In genomic region chr4:110616162-110617062, GRCh38 we compare ENCODE assay signal across 23 cellular contexts. TPM values are rescaled to one million over a fixed set of nuclear protein-coding genes. Genes with fewer than 3 reads are reported as not detected.
DNase-seq lines count a peak whose midpoint lies in the region; ATAC-seq, FAIRE-seq and TF ChIP-seq lines count a peak whose summit lies in the region.
"Had no signal": no experiment of that assay in that cellular context is flagged by ENCODE, and none has a peak within 500 bp of the region (broad histone marks: within the 10 kb centered on the region; RNA-seq: fewer than 3 reads in every experiment).

No MANE protein-coding gene starts in this region.

- no peak for TF ChIP-seq EP300 in K562 (IDR thresholded peaks at IDR 0.05; ENCODE audit: low read length)

- FAIRE-seq in K562 (lab: Jason Lieb, UNC) (no peak), small intestine (lab: Jason Lieb, UNC) (no peak)
- FAIRE-seq: bronchial epithelial cell had no signal

- H3K27me3 Mint-ChIP-seq in activated CD4-positive, alpha-beta T cell treated with anti-CD3 and anti-CD28 coated beads, Interleukin-2, amount 10 ng/mL, durations not matched to agents 24 days and 14 days = peaks cover 93% of the 10 kb centered on the region
- peaks cover 80% of the 10 kb centered on the region for H3K27me3 Mint-ChIP-seq in activated CD4-positive, alpha-beta T cell treated with anti-CD3 and anti-CD28 coated beads for 36 hours
- peaks cover 38 to 55% (median 47%) of the 10 kb centered on the region in 3 donors for H3K27me3 Mint-ChIP-seq in immature natural killer cell (ENCODE audit: low read depth in 3 of 3)

- TF ChIP-seq POLR2A in K562 (conservative IDR thresholded peaks at IDR 0.05) (no peak), spleen (IDR thresholded peaks at IDR 0.05) (no peak)

- no peak overlapping the region for H3K4me3 ChIP-seq in K562
- peak overlapping the region; percentile 63 for H3K4me3 ChIP-seq in iPS-18c (ENCODE audit: insufficient read depth, low read depth, low read length)
- peak overlapping the region in 1 of 2 donors; percentile 7 for H3K4me3 ChIP-seq in small intestine (ENCODE audit: low read depth in 1 of 2, low read length in 2 of 2)
- no peak overlapping the region for H3K4me3 ChIP-seq in spleen
- H3K4me3 ChIP-seq: BLaER1, heart right ventricle, left lung had no signal

- no peaks in the 10 kb centered on the region for H4K20me1 ChIP-seq in K562 (replicated peaks; ENCODE audit: control insufficient read depth, insufficient read depth, low read length)

- H3K27ac Mint-ChIP-seq in activated CD4-positive, alpha-beta T cell treated with anti-CD3 and anti-CD28 coated beads, Interleukin-2, amount 10 ng/mL, durations not matched to agents 24 days and 14 days = no peak overlapping the region
- no peak overlapping the region for H3K27ac Mint-ChIP-seq in activated CD4-positive, alpha-beta T cell treated with anti-CD3 and anti-CD28 coated beads for 36 hours
- no peak overlapping the region for H3K27ac Mint-ChIP-seq in immature natural killer cell
- H3K27ac Mint-ChIP-seq: activated naive CD8-positive, alpha-beta T cell treated with anti-CD3 and anti-CD28 coated beads, Interleukin-2, amount 10 ng/mL, durations not matched to agents 7 days and 5 days; stimulated activated naive CD8-positive, alpha-beta T cell treated with anti-CD3 and anti-CD28 coated beads, Interleukin-15, Interleukin-2, amounts not matched to agents 100 ng/mL and 50 ng/mL, for 24 hours had no signal

- no peak overlapping the region for H3K4me2 ChIP-seq in K562 (ENCODE audit: insufficient read depth, low read length)
- H3K4me2 ChIP-seq: BLaER1 had no signal

- TF ChIP-seq CTCF in K562 (IDR thresholded peaks at IDR 0.05 in 2 of 3, conservative IDR thresholded peaks at IDR 0.05 in 1 of 3; ENCODE audit: insufficient read depth in 2 of 3, low read depth in 1 of 3, low read length in 3 of 3) (no peak), spleen (IDR thresholded peaks at IDR 0.05 in 8 of 11, conservative IDR thresholded peaks at IDR 0.05 in 3 of 11) (no peak)

- H3K4me1 ChIP-seq in K562 (replicated peaks in 1 of 2; ENCODE audit: control insufficient read depth in 2 of 2, insufficient read depth in 2 of 2, low read length in 2 of 2) (peaks cover 0 to 9% of the 10 kb centered on the region in 2 experiments; a peak in 2 of 5 replicates), small intestine (ENCODE audit: control insufficient read depth in 2 of 2, insufficient read depth in 1 of 2, low read depth in 1 of 2, low read length in 1 of 2) (no peaks in the 10 kb centered on the region), spleen (peaks cover 4 to 33% (median 11%) of the 10 kb centered on the region in 6 donors)
- H3K4me1 ChIP-seq: BLaER1 had no signal

- peaks cover 17% of the 10 kb centered on the region for H3K9me3 Mint-ChIP-seq in activated CD4-positive, alpha-beta T cell treated with anti-CD3 and anti-CD28 coated beads, Interleukin-2, amount 10 ng/mL, durations not matched to agents 24 days and 14 days
- H3K9me3 Mint-ChIP-seq in activated CD4-positive, alpha-beta T cell treated with anti-CD3 and anti-CD28 coated beads for 36 hours (ENCODE audit: low read depth) = no peaks in the 10 kb centered on the region
- peaks cover 0 to 41% (median 11%) of the 10 kb centered on the region in 6 donors for H3K9me3 Mint-ChIP-seq in immature natural killer cell
- H3K9me3 Mint-ChIP-seq: stimulated activated naive CD8-positive, alpha-beta T cell treated with anti-CD3 and anti-CD28 coated beads, Interleukin-15, Interleukin-2, amounts not matched to agents 100 ng/mL and 50 ng/mL, for 24 hours had no signal

- in situ Hi-C loops in K562 (cut with MboI) = no loop called here

- H3K79me2 ChIP-seq in K562 (ENCODE audit: control insufficient read depth, insufficient read depth, low read length) = no peaks in the 10 kb centered on the region

- H3K9me1 ChIP-seq in K562 (ENCODE audit: control insufficient read depth, insufficient read depth, low read length) = no peaks in the 10 kb centered on the region

- no TSS peak for BruUV-seq in K562 (replicated peaks; lab: Mats Ljungman, UMichigan)

- no peak overlapping the region for H3K27ac ChIP-seq in K562 (ENCODE audit: extremely low read depth, low read depth, low read length)
- peak overlapping the region; percentile 18 to 77 for H3K27ac ChIP-seq in small intestine (ENCODE audit: low read depth in 1 of 2, low read length in 1 of 2)
- H3K27ac ChIP-seq in spleen = no peak overlapping the region
- H3K27ac ChIP-seq: BLaER1, heart right ventricle, left lung, RWPE1 had no signal

- intact Hi-C loops in activated CD4-positive, alpha-beta T cell treated with anti-CD3 and anti-CD28 coated beads, Interleukin-2, amount 10 ng/mL, durations not matched to agents 24 days and 14 days (cut with micrococcal nuclease) = loop anchor here (2.0 kb wide), 2 partner anchors 14 to 22 kb away; no protein-coding TSS in a partner anchor
- intact Hi-C loops in activated CD4-positive, alpha-beta T cell treated with anti-CD3 and anti-CD28 coated beads for 36 hours (cut with DNase I, micrococcal nuclease) = loop anchor here (2.0 kb wide), 2 partner anchors 14 to 16 kb away; no protein-coding TSS in a partner anchor
- intact Hi-C loops in K562 (cut with micrococcal nuclease) (no loop called here), spleen (cut with DNase I; ENCODE audit: low total_unique reads) (no loop called here)

- no peak for TF ChIP-seq RAD21 in K562 (CRISPR knock-in tag; conservative IDR thresholded peaks at IDR 0.05 in 1 of 2, IDR thresholded peaks at IDR 0.05 in 1 of 2)

- H3K36me3 Mint-ChIP-seq in activated CD4-positive, alpha-beta T cell treated with anti-CD3 and anti-CD28 coated beads, Interleukin-2, amount 10 ng/mL, durations not matched to agents 24 days and 14 days (ENCODE audit: low read depth) = peaks cover 3% of the 10 kb centered on the region
- H3K36me3 Mint-ChIP-seq in activated CD4-positive, alpha-beta T cell treated with anti-CD3 and anti-CD28 coated beads for 36 hours (ENCODE audit: low read depth) = peaks cover 4% of the 10 kb centered on the region
- peaks cover 0 to 3% (median 0%) of the 10 kb centered on the region in 3 donors for H3K36me3 Mint-ChIP-seq in immature natural killer cell

- ATAC-seq in activated CD4-positive, alpha-beta T cell treated with anti-CD3 and anti-CD28 coated beads for 36 hours = no peak
- ATAC-seq in K562 = no peak
- ATAC-seq: heart right ventricle, left lung had no signal

- H3K4me3 Mint-ChIP-seq in activated CD4-positive, alpha-beta T cell treated with anti-CD3 and anti-CD28 coated beads, Interleukin-2, amount 10 ng/mL, durations not matched to agents 24 days and 14 days = no peak overlapping the region
- no peak overlapping the region for H3K4me3 Mint-ChIP-seq in activated CD4-positive, alpha-beta T cell treated with anti-CD3 and anti-CD28 coated beads for 36 hours
- H3K4me3 Mint-ChIP-seq in immature natural killer cell = peak overlapping the region in 1 of 5 donors; percentile 35
- H3K4me3 Mint-ChIP-seq: activated naive CD8-positive, alpha-beta T cell treated with anti-CD3 and anti-CD28 coated beads, Interleukin-2, amount 10 ng/mL, durations not matched to agents 7 days and 5 days; stimulated activated naive CD8-positive, alpha-beta T cell treated with anti-CD3 and anti-CD28 coated beads, Interleukin-15, Interleukin-2, amounts not matched to agents 100 ng/mL and 50 ng/mL, for 24 hours had no signal

- no peaks in the 10 kb centered on the region for H3K9me3 ChIP-seq in K562 (replicated peaks; ENCODE audit: control insufficient read depth, insufficient read depth, low read depth, low read length)
- H3K9me3 ChIP-seq in iPS-18c (ENCODE audit: control insufficient read depth, insufficient read depth, low read length) = peaks cover 9% of the 10 kb centered on the region
- no peaks in the 10 kb centered on the region for H3K9me3 ChIP-seq in small intestine (ENCODE audit: control insufficient read depth, low read depth)
- peaks cover 0 to 10% (median 0%) of the 10 kb centered on the region in 8 donors for H3K9me3 ChIP-seq in spleen
- H3K9me3 ChIP-seq: heart right ventricle, left lung had no signal

- H3K4me1 Mint-ChIP-seq in activated CD4-positive, alpha-beta T cell treated with anti-CD3 and anti-CD28 coated beads, Interleukin-2, amount 10 ng/mL, durations not matched to agents 24 days and 14 days = peaks cover 2% of the 10 kb centered on the region
- H3K4me1 Mint-ChIP-seq in activated CD4-positive, alpha-beta T cell treated with anti-CD3 and anti-CD28 coated beads for 36 hours = peaks cover 30% of the 10 kb centered on the region
- H3K4me1 Mint-ChIP-seq in immature natural killer cell = peaks cover 5 to 10% of the 10 kb centered on the region in 2 donors

- POLR2A ChIA-PET in activated CD4-positive, alpha-beta T cell treated with anti-CD3 and anti-CD28 coated beads for 36 hours (lab: Charles Lee) = no interaction called here
- POLR2A ChIA-PET in K562 (lab: Yijun Ruan, JAX) = no interaction called here

- no peak overlapping the region for H3K9ac ChIP-seq in K562 (ENCODE audit: insufficient read depth in 1 of 2, low read depth in 2 of 2, low read length in 2 of 2)
- H3K9ac ChIP-seq: BLaER1 had no signal

- H3K36me3 ChIP-seq in K562 (ENCODE audit: control insufficient read depth, insufficient read depth, low read length) (no peaks in the 10 kb centered on the region), small intestine (ENCODE audit: control insufficient read depth in 2 of 2, insufficient read depth in 2 of 2, low read length in 2 of 2) (no peaks in the 10 kb centered on the region), spleen (no peaks in the 10 kb centered on the region)
- H3K36me3 ChIP-seq: BLaER1, heart right ventricle, left lung had no signal

- no peak overlapping the region for H2AFZ ChIP-seq in K562 (ENCODE audit: low read depth, low read length)

- H3K27me3 ChIP-seq in K562 (ENCODE audit: control insufficient read depth in 2 of 2, insufficient read depth in 2 of 2, low read length in 2 of 2) (peaks cover 56 to 73% of the 10 kb centered on the region in 2 experiments), small intestine (ENCODE audit: control insufficient read depth in 2 of 2, insufficient read depth in 2 of 2, low read length in 2 of 2) (peaks cover 0 to 42% of the 10 kb centered on the region in 2 donors), spleen (replicated peaks in 1 of 7) (peaks cover 6 to 100% (median 100%) of the 10 kb centered on the region in 7 donors)

- CTCF ChIA-PET in activated CD4-positive, alpha-beta T cell treated with anti-CD3 and anti-CD28 coated beads for 36 hours (lab: Charles Lee) = interaction anchor here (0.7 to 2.2 kb wide), 4 partner anchors 8 to 1232 kb away, joined by 3 to 8 read pairs (median 3); no protein-coding TSS in a partner anchor
- CTCF ChIA-PET in K562 (lab: Yijun Ruan, JAX; ENCODE audit: low intra/inter-chr PET ratio) = no interaction called here

- 2% methylated on average over 17 of the region's 17 CpGs for WGBS in K562 (ENCODE audit: insufficient coverage, low coverage, missing lambda C conversion rate)
- WGBS in small intestine, 3 donors = 3 to 9% (median 4%) methylated on average over 17 of the region's 17 CpGs
- WGBS in spleen, 5 donors = 4 to 10% (median 6%) methylated on average over 17 of the region's 17 CpGs

- DNase-seq in activated CD4-positive, alpha-beta T cell treated with anti-CD3 and anti-CD28 coated beads, Interleukin-2, amount 10 ng/mL, durations not matched to agents 24 days and 14 days = peak; percentile 50
- DNase-seq in activated CD4-positive, alpha-beta T cell treated with anti-CD3 and anti-CD28 coated beads for 36 hours = no peak
- no peak for DNase-seq in K562 (ENCODE audit: extremely low read depth in 1 of 4, low spot score in 3 of 4)
- peak; percentile 35 for DNase-seq in small intestine
- no peak for DNase-seq in spleen
- DNase-seq in HK-2 (ENCODE audit: unreplicated experiment) = no peak
- no peak for DNase-seq in immature natural killer cell
- DNase-seq: 8988T; activated CD4-positive, alpha-beta T cell treated with anti-CD3 and anti-CD28 coated beads, Interleukin-2, amount 50 U/mL, for 1 hour; HCEC 1CT; heart right ventricle; left lung; NCI-H1694; NK-92 treated with Interleukin-12 subunit alpha and Interleukin-12 subunit beta, amount 100 ng/mL, for 24 hours; stimulated activated CD4-positive, alpha-beta T cell treated with anti-CD3 and anti-CD28 coated beads, Interleukin-15, amount 100 ng/mL, for 24 hours; trophoblast cell had no signal

RNA-seq across cellular contexts. Expression of gene PITX2, which starts 6.5 kb away (rescaled TPM):
- 0.09 TPM in 1 of 2 replicates, not detected in the other for total RNA-seq in activated CD4-positive, alpha-beta T cell treated with anti-CD3 and anti-CD28 coated beads, Interleukin-2, amount 10 ng/mL, durations not matched to agents 24 days and 14 days
- total RNA-seq in activated CD4-positive, alpha-beta T cell treated with anti-CD3 and anti-CD28 coated beads for 36 hours = under 1 TPM in 1 of 2 experiments, not detected in 1; 0.09 TPM
- not detected in 2 replicates for total RNA-seq in K562 (2011; cell fraction: chromatin; rRNA removed; ENCODE audit: low replicate concordance)
- total RNA-seq in K562 (2011; cell fraction: nucleolus; rRNA removed) = not detected in 2 replicates
- not detected in 2 replicates for total RNA-seq in K562 (2011; cell fraction: nucleoplasm; rRNA removed)
- total RNA-seq in K562 (2014; rRNA removed) (not detected in 2 replicates), K562 (2014; rRNA removed; fragmentation: Illumina TruSeq; extraction: Trizol) (not detected in 2 replicates), K562 (2015; rRNA removed; fragmentation: Illumina TruSeq; extraction: Trizol) (not detected in 2 replicates), K562 (2021) (not detected in 2 replicates), spleen (not detected)
- polyA plus RNA-seq in K562 (2011; rRNA removed) (0.08 TPM in 1 of 2 replicates, not detected in the other), K562 (2014; fragmentation: Illumina TruSeq; extraction: Trizol) (not detected in 2 replicates), K562 (2014; fragmentation: Nextera tagmentation; extraction: Ambion mirVana) (not detected), K562 (2014; rRNA removed) (0.40 TPM in 1 of 2 replicates, not detected in the other), small intestine (10 to 100 TPM in 1 of 3 donors, 1 to 10 TPM in 2; 6.5 to 13.2 (median 8.7) TPM), spleen (under 1 TPM in 1 of 3 donors, not detected in 2; 0.12 TPM), immature natural killer cell (not detected)
- polyA plus RNA-seq in K562 (2011; cell fraction: cytosol; rRNA removed) = 0.04 and 0.13 TPM in 2 replicates
- 0.04 and 0.09 TPM in 2 replicates for polyA plus RNA-seq in K562 (2011; cell fraction: nucleus; rRNA removed)
- not detected in 2 replicates for polyA plus RNA-seq in K562 (2012)
- polyA minus RNA-seq in K562 (2011; rRNA and poly(A)+ RNA removed) = not detected in 2 replicates
- not detected in 2 replicates for polyA minus RNA-seq in K562 (2011; cell fraction: cytosol; rRNA and poly(A)+ RNA removed)
- polyA minus RNA-seq in K562 (2011; cell fraction: nucleus; rRNA and poly(A)+ RNA removed) = not detected in 2 replicates
- total RNA-seq: activated naive CD8-positive, alpha-beta T cell treated with anti-CD3 and anti-CD28 coated beads, Interleukin-2, amount 10 ng/mL, durations not matched to agents 7 days and 5 days; dermis microvascular lymphatic vessel endothelial cell; left lung had no signal

Comparison
In these comparisons a context has a peak if more than half of its experiments do, and no peak if none do; other contexts are left out.
1. DNase-seq: peak in activated CD4-positive, alpha-beta T cell treated with anti-CD3 and anti-CD28 coated beads, Interleukin-2, amount 10 ng/mL, durations not matched to agents 24 days and 14 days (single experiment) and small intestine (single experiment); none in activated CD4-positive, alpha-beta T cell treated with anti-CD3 and anti-CD28 coated beads for 36 hours (single experiment), K562 (0 of 4), spleen (single experiment), HK-2 (single experiment) and immature natural killer cell (0 of 3).
2. H3K27ac ChIP-seq: peak in small intestine (2 of 2); none in K562 (single experiment) and spleen (0 of 8).
3. intact Hi-C loops: an anchor here in activated CD4-positive, alpha-beta T cell treated with anti-CD3 and anti-CD28 coated beads, Interleukin-2, amount 10 ng/mL, durations not matched to agents 24 days and 14 days (2.0 kb wide) and activated CD4-positive, alpha-beta T cell treated with anti-CD3 and anti-CD28 coated beads for 36 hours (2.0 kb wide); none called in K562 and spleen.